In the genomic region with DNA sequence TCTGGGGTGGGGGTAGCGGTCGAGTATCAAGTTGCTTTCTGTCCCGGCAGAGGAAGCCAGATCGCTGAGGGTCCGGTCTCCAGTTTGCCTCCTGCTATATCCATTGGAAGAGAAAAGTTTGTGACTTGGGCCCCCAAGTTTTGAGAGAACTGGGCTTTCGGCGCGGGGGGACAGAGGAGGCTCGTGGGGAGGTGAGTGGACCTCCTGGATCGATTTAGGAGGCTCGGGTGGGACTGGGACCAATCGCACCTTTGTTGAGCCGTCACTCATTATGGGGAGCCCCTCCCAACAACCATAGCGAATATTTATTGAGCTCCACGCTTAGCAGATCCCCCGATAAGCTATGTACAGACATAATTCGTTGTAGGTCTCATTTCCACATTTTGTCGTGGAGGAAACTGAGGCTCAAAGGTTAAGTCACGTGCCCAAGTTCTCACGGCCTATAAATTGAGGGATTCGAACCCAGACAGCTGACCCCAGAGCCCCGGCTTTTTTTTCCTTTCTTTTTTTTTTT, we compare ENCODE assay signal across 9 cellular contexts. TPM values are rescaled to one million over a fixed set of nuclear protein-coding genes. Genes with fewer than 3 reads are reported as not detected.
DNase-seq lines count a peak whose midpoint lies in the region; ATAC-seq and TF ChIP-seq lines count a peak whose summit lies in the region.
"Had no signal": no experiment of that assay in that cellular context is flagged by ENCODE, and none has a peak within 500 bp of the region (broad histone marks: within the 10 kb centered on the region; RNA-seq: fewer than 3 reads in every experiment).

No MANE protein-coding gene starts in this region.

- peak overlapping the region; percentile 98 for H3K27ac ChIP-seq in CD8-positive, alpha-beta T cell (ENCODE audit: low read depth, low read length)
- no peak overlapping the region for H3K27ac ChIP-seq in HUES6 (ENCODE audit: low read depth, low read length)
- H3K27ac ChIP-seq in breast epithelium: peak overlapping the region; percentile 99

- H3K27me3 ChIP-seq in CD8-positive, alpha-beta T cell (ENCODE audit: insufficient read depth, low read length): no peaks in the 10 kb centered on the region
- H3K27me3 ChIP-seq in HUES6 (ENCODE audit: control insufficient read depth, insufficient read depth, low read length): no peaks in the 10 kb centered on the region
- no peaks in the 10 kb centered on the region for H3K27me3 ChIP-seq in breast epithelium
- H3K27me3 ChIP-seq in mononuclear cell (ENCODE audit: insufficient read depth, low read length): no peaks in the 10 kb centered on the region

- CTCF ChIA-PET in CD8-positive, alpha-beta T cell (lab: Charles Lee): interaction anchor here (1.0 kb wide), 1 partner anchor 10 kb away, joined by 6 read pairs; a partner anchor contains a TSS

- H3K9ac ChIP-seq in HUES6 (ENCODE audit: low read length): peak overlapping the region; percentile 84

- peak overlapping the region; percentile 98 for H3K27ac Mint-ChIP-seq in CD8-positive, alpha-beta T cell

- H3K4me1 ChIP-seq in CD8-positive, alpha-beta T cell (ENCODE audit: insufficient read depth, low read length): peaks cover 36% of the 10 kb centered on the region
- H3K4me1 ChIP-seq in HUES6 (ENCODE audit: control insufficient read depth, insufficient read depth, low read length) (0 out of 2 replicates have a peak, but pooled peaks cover 3% of the 10 kb centered on the region), breast epithelium (peaks cover 7 to 9% of the 10 kb centered on the region in 2 donors), mononuclear cell (ENCODE audit: insufficient read depth, low read length) (peaks cover 49% of the 10 kb centered on the region)

- DNase-seq in CD8-positive, alpha-beta T cell: peak in 1 of 7 experiments; percentile 26
- DNase-seq in breast epithelium (ENCODE audit: low spot score in 2 of 2) (no peak), NCI-H446 treated with DMSO at 0.1 percent for 48 hours (lab: John Stamatoyannopoulos, UW) (no peak), DMS153 treated with DMSO at 0.1 percent for 48 hours (lab: John Stamatoyannopoulos, UW; ENCODE audit: unreplicated experiment) (no peak)

- H3K4me3 Mint-ChIP-seq in CD8-positive, alpha-beta T cell: peak overlapping the region; percentile 96

- TF ChIP-seq CTCF in CD8-positive, alpha-beta T cell (IDR thresholded peaks at IDR 0.05): no peak
- no peak for TF ChIP-seq CTCF in breast epithelium (IDR thresholded peaks at IDR 0.05)

- POLR2A ChIA-PET in CD8-positive, alpha-beta T cell (lab: Charles Lee): interaction anchor here (0.6 to 4.4 kb wide), 3 partner anchors 9 to 1934 kb away, joined by 3 to 38 read pairs (median 3); a partner anchor contains a TSS

- no peaks in the 10 kb centered on the region for H3K9me3 Mint-ChIP-seq in CD8-positive, alpha-beta T cell

- no peak for TF ChIP-seq POLR2A in breast epithelium (IDR thresholded peaks at IDR 0.05)

- H3K4me1 Mint-ChIP-seq in CD8-positive, alpha-beta T cell (ENCODE audit: low read depth): peaks cover 52% of the 10 kb centered on the region

- H3K4me3 ChIP-seq in CD8-positive, alpha-beta T cell (ENCODE audit: low read depth, low read length): peak overlapping the region; percentile 100
- peak overlapping the region; percentile 92 for H3K4me3 ChIP-seq in HUES6 (ENCODE audit: low read depth, low read length)
- peak overlapping the region; percentile 84 to 99 (median 94) for H3K4me3 ChIP-seq in breast epithelium
- H3K4me3 ChIP-seq in mononuclear cell (ENCODE audit: low read length): peak overlapping the region; percentile 82

- intact Hi-C loops in CD8-positive, alpha-beta T cell (cut with DNase I, micrococcal nuclease): loop anchor here (1.0 to 10.0 kb wide), 14 partner anchors 10 to 776 kb away; a partner anchor contains a TSS
- intact Hi-C loops in breast epithelium (cut with DNase I; ENCODE audit: low total_unique reads): no loop called here

- H3K27me3 Mint-ChIP-seq in CD8-positive, alpha-beta T cell (ENCODE audit: low read depth): no peaks in the 10 kb centered on the region

- no peak for ATAC-seq in CD8-positive, alpha-beta T cell
- ATAC-seq in HG02571 (IDR thresholded peaks at IDR 0.05; ENCODE audit: unreplicated experiment): no peak
- no peak for ATAC-seq in HG02870 (IDR thresholded peaks at IDR 0.05; ENCODE audit: unreplicated experiment)

- peaks cover 37% of the 10 kb centered on the region for H3K36me3 Mint-ChIP-seq in CD8-positive, alpha-beta T cell

- no peaks in the 10 kb centered on the region for H3K9me3 ChIP-seq in CD8-positive, alpha-beta T cell (ENCODE audit: low read length)
- no peaks in the 10 kb centered on the region for H3K9me3 ChIP-seq in HUES6 (ENCODE audit: control insufficient read depth, insufficient read depth, low read depth, low read length)
- H3K9me3 ChIP-seq in breast epithelium: no peaks in the 10 kb centered on the region
- H3K9me3 ChIP-seq in mononuclear cell (ENCODE audit: low read depth, low read length): no peaks in the 10 kb centered on the region

- no peaks in the 10 kb centered on the region for H3K36me3 ChIP-seq in CD8-positive, alpha-beta T cell (ENCODE audit: insufficient read depth, low read length)
- H3K36me3 ChIP-seq in HUES6 (ENCODE audit: control insufficient read depth, insufficient read depth, low read length) (peaks cover 9% of the 10 kb centered on the region), breast epithelium (no peaks in the 10 kb centered on the region)

RNA-seq across cellular contexts. Expression of a gene that starts 0.9 kb away (rescaled TPM):
- 10 to 100 TPM; 33.4 to 38.8 TPM for total RNA-seq in CD8-positive, alpha-beta T cell
- 10 to 100 TPM; 43.9 to 51.1 (median 47.7) TPM for total RNA-seq in breast epithelium
- total RNA-seq in mononuclear cell: 30.4 TPM

RNA-seq across cellular contexts. Expression of a gene that starts 1.0 kb away (rescaled TPM):
- 10 to 100 TPM in 1 of 2 experiments, 1 to 10 TPM in 1; 6.6 to 13.6 TPM for total RNA-seq in CD8-positive, alpha-beta T cell
- total RNA-seq in breast epithelium (10 to 100 TPM; 15.2 to 18.0 (median 16.7) TPM), mononuclear cell (4.6 TPM)

RNA-seq across cellular contexts. Expression of a gene that starts 10.2 kb away (rescaled TPM):
- total RNA-seq in CD8-positive, alpha-beta T cell: 10 to 100 TPM in 1 of 2 experiments, 1 to 10 TPM in 1; 9.5 to 12.5 TPM
- total RNA-seq in breast epithelium (10 to 100 TPM; 19.8 to 24.1 (median 21.6) TPM), mononuclear cell (8.0 TPM)

RNA-seq across cellular contexts. Expression of a gene that starts 18.8 kb away (rescaled TPM):
- total RNA-seq in CD8-positive, alpha-beta T cell: not detected
- total RNA-seq in breast epithelium (not detected), mononuclear cell (not detected)
- total RNA-seq: M059J had no signal

RNA-seq across cellular contexts. Expression of a gene that starts 22.9 kb away (rescaled TPM):
- total RNA-seq in CD8-positive, alpha-beta T cell: 1 to 10 TPM; 1.8 to 2.0 TPM
- total RNA-seq in breast epithelium (under 1 TPM in 2 of 3 donors, not detected in 1; 0.59 to 0.64 TPM), mononuclear cell (0.10 TPM)
